In genomic region chr7:33904680-33905388, GRCh38 we compare ENCODE assay signal across 8 cellular contexts. TPM values are rescaled to one million over a fixed set of nuclear protein-coding genes. Genes with fewer than 3 reads are reported as not detected.
A peak's percentile ranks its signal among the peaks of the same experiment; 100 is the strongest.
DNase-seq lines count a peak whose midpoint lies in the region; ATAC-seq, FAIRE-seq and TF ChIP-seq lines count a peak whose summit lies in the region.

No MANE protein-coding gene starts in this region.

- ATAC-seq in A549 (peak; percentile 91 to 92), HG03039 (IDR thresholded peaks at IDR 0.05; ENCODE audit: unreplicated experiment) (no peak)

- no peak overlapping the region for H3K9ac ChIP-seq in mammary epithelial cell (ENCODE audit: insufficient read depth, low read length)

- H2AFZ ChIP-seq in mammary epithelial cell (ENCODE audit: low read depth, low read length), result peak overlapping the region; percentile 89

- no peaks in the 10 kb centered on the region for H3K9me3 ChIP-seq in A549
- no peaks in the 10 kb centered on the region for H3K9me3 ChIP-seq in mammary epithelial cell (replicated peaks; ENCODE audit: insufficient read depth, low read length)
- H3K9me3 ChIP-seq in small intestine (ENCODE audit: control insufficient read depth, low read depth), result no peaks in the 10 kb centered on the region

- no TSS peak for BruUV-seq in mammary epithelial cell (replicated peaks; lab: Mats Ljungman, UMichigan)

- intact Hi-C loops in mammary epithelial cell (cut with micrococcal nuclease), result no loop called here

- in situ Hi-C loops in mammary epithelial cell (cut with MboI; ENCODE audit: low sequenced_read_pairs in 2 of 2), result no loop called here

- dilution Hi-C loops in mammary epithelial cell (cut with HindIII; ENCODE audit: low sequenced_read_pairs), result no loop called here

- no peak for TF ChIP-seq EP300 in A549 (IDR thresholded peaks at IDR 0.05)

- H3K27ac ChIP-seq in A549 (peak overlapping the region; percentile 87 to 95), mammary epithelial cell (ENCODE audit: insufficient read depth, low read depth, low read length) (no peak overlapping the region), small intestine (ENCODE audit: low read depth in 1 of 2, low read length in 1 of 2) (peak overlapping the region in 1 of 2 donors; percentile 85)

- H3K79me2 ChIP-seq in mammary epithelial cell (ENCODE audit: insufficient read depth, low read length), result no peaks in the 10 kb centered on the region

- CTCF ChIA-PET in A549 (lab: Yijun Ruan, JAX) (interaction anchor here (0.6 to 4.2 kb wide), 22 partner anchors 10 to 719 kb away, joined by 3 to 41 read pairs (median 4); no protein-coding TSS in a partner anchor), mammary epithelial cell (lab: Charles Lee; ENCODE audit: low non-redundant PET) (interaction anchor here (0.6 to 0.7 kb wide), 2 partner anchors 96 to 184 kb away, joined by 3 read pairs; no protein-coding TSS in a partner anchor)

- H4K20me1 ChIP-seq in mammary epithelial cell (ENCODE audit: insufficient read depth, low read length), result no peaks in the 10 kb centered on the region

- peak; percentile 4 to 31; a peak in 1 of 5 replicates for TF ChIP-seq RAD21 in A549 (conservative IDR thresholded peaks at IDR 0.05 in 1 of 2, IDR thresholded peaks at IDR 0.05 in 1 of 2)

- peaks cover 34% of the 10 kb centered on the region for H3K4me1 ChIP-seq in A549
- peaks cover 13% of the 10 kb centered on the region for H3K4me1 ChIP-seq in mammary epithelial cell (ENCODE audit: insufficient read depth, low read length)
- H3K4me1 ChIP-seq in small intestine (ENCODE audit: control insufficient read depth in 2 of 2, insufficient read depth in 1 of 2, low read depth in 1 of 2, low read length in 1 of 2), result no peaks in the 10 kb centered on the region

- POLR2A ChIA-PET in A549 (lab: Yijun Ruan, JAX), result interaction anchor here (0.6 to 1.4 kb wide), 6 partner anchors 51 to 653 kb away, joined by 3 to 4 read pairs (median 3); no protein-coding TSS in a partner anchor

- 0% methylated on average over 14 of the region's 66 CpGs for WGBS in A549 (ENCODE audit: missing lambda C conversion rate)
- WGBS in mammary epithelial cell (ENCODE audit: low coverage, missing lambda C conversion rate), result 2% methylated on average over 13 of the region's 66 CpGs
- WGBS in small intestine, 3 donors, result 0 to 1% (median 1%) methylated on average over 47 to 64 of the region's 66 CpGs

- TF ChIP-seq CTCF in A549 (IDR thresholded peaks at IDR 0.05) (no peak; the same call in 2 of the 3 replicates), mammary epithelial cell (conservative IDR thresholded peaks at IDR 0.05 in 1 of 2, IDR thresholded peaks at IDR 0.05 in 1 of 2; ENCODE audit: extremely low read depth in 1 of 2, insufficient read depth in 1 of 2, low read depth in 1 of 2, low read length in 2 of 2) (no peak)

- peak overlapping the region; percentile 80 for H3K4me2 ChIP-seq in A549
- H3K4me2 ChIP-seq in mammary epithelial cell (ENCODE audit: insufficient read depth, low read depth, low read length), result peak overlapping the region; percentile 97

- no peaks in the 10 kb centered on the region for H3K36me3 ChIP-seq in mammary epithelial cell (ENCODE audit: insufficient read depth, low read length)
- no peaks in the 10 kb centered on the region for H3K36me3 ChIP-seq in small intestine (ENCODE audit: control insufficient read depth in 2 of 2, insufficient read depth in 2 of 2, low read length in 2 of 2)

- TF ChIP-seq POLR2A in A549 (IDR thresholded peaks at IDR 0.05; ENCODE audit: low read length) (peak; percentile 30; the same call in 1 of the 2 replicates), GM12892 (IDR thresholded peaks at IDR 0.05; ENCODE audit: low read depth, low read length) (no peak)

- FAIRE-seq in A549 (lab: Jason Lieb, UNC) (no peak), GM12892 (lab: Jason Lieb, UNC) (no peak), small intestine (lab: Jason Lieb, UNC) (no peak)

- DNase-seq in A549 (ENCODE audit: low read depth in 1 of 2, low spot score in 1 of 2) (peak; percentile 46 to 48), GM12892 (ENCODE audit: insufficient read length) (peak; percentile 14), NCI-H460 (ENCODE audit: extremely low read depth, low read depth) (peak; percentile 27), mammary epithelial cell (peak; percentile 40), iris pigment epithelial cell (ENCODE audit: low read depth) (peak; percentile 58), small intestine (no peak)
- no peak for DNase-seq in activated effector memory CD4-positive, alpha-beta T cell treated with Interleukin-2 at 50 U/mL for 16 hours

- peak overlapping the region; percentile 67 for H3K4me3 ChIP-seq in A549
- peak overlapping the region; percentile 39 to 58 (median 54) for H3K4me3 ChIP-seq in mammary epithelial cell (replicated peaks in 1 of 3; ENCODE audit: insufficient read depth in 1 of 3, low read depth in 2 of 3, low read length in 3 of 3)
- peak overlapping the region; percentile 39 to 57 for H3K4me3 ChIP-seq in small intestine (ENCODE audit: low read depth in 1 of 2, low read length in 2 of 2)

- H3K27me3 ChIP-seq in mammary epithelial cell (ENCODE audit: insufficient read depth, low read length), result peaks cover 10% of the 10 kb centered on the region
- H3K27me3 ChIP-seq in small intestine (ENCODE audit: control insufficient read depth in 2 of 2, insufficient read depth in 2 of 2, low read length in 2 of 2), result peaks cover 0 to 5% of the 10 kb centered on the region in 2 donors

TF ChIP-seq in A549, 52 proteins besides CTCF, POLR2A, EP300 and RAD21:
- TF ChIP-seq ATOH8 (CRISPR knock-in tag; IDR thresholded peaks at IDR 0.05; ENCODE audit: low read depth) (no peak), HDAC2 (IDR thresholded peaks at IDR 0.05) (peak; percentile 77; the same call in 1 of the 2 replicates), E2F6 (IDR thresholded peaks at IDR 0.05; ENCODE audit: borderline replicate concordance, low read depth) (0 out of 2 replicates have a peak, but pooled peaks have one; percentile 8), GATA3 (IDR thresholded peaks at IDR 0.05; ENCODE audit: borderline replicate concordance) (no peak), JUN (IDR thresholded peaks at IDR 0.05) (0 out of 5 replicates have a peak, but pooled peaks of 1 of the 2 experiments have one; percentile 23), CHD2 (IDR thresholded peaks at IDR 0.05; ENCODE audit: low read length, partially characterized antibody) (peak; percentile 54), NPAS2 (CRISPR knock-in tag; IDR thresholded peaks at IDR 0.05; ENCODE audit: borderline replicate concordance) (no peak)

RNA-seq across cellular contexts. Expression of gene BMPER, which starts 0.5 kb away (rescaled TPM):
- polyA plus RNA-seq in A549 (2011; rRNA removed) (5.0 and 5.6 TPM in 2 replicates), A549 (2017; fragmentation: RNase III; extraction: RNeasy Plus Mini Kit Qiagen cat#74134 plus additional on column Dnase treatment) (5.8 to 8.9 TPM (median 7.1 TPM) in 3 replicates), mammary epithelial cell (0.05 TPM), small intestine (1 to 10 TPM in 2 of 3 donors, not detected in 1; 1.1 to 1.2 TPM)
- polyA plus RNA-seq in A549 (2012; cell fraction: cytosol; rRNA removed), result 2.4 and 3.5 TPM in 2 replicates
- 7.4 and 8.2 TPM in 2 replicates for polyA plus RNA-seq in A549 (2012; cell fraction: nucleus; rRNA removed)
- 5.5 and 8.0 TPM in 2 replicates for polyA minus RNA-seq in A549 (2011; rRNA and poly(A)+ RNA removed)
- polyA plus RNA-seq in GM12892 (2012; ENCODE audit: missing spikeins), result not detected
- total RNA-seq in NCI-H460 (2014; rRNA removed; shearing (Covaris generic)), result 3.0 and 3.5 TPM in 2 replicates
- 0.39 and 1.8 TPM in 2 replicates for polyA plus RNA-seq in NCI-H460 (2014; cell fraction: nucleus; rRNA removed)
- under 1 TPM in 1 of 2 donors, not detected in 1; 0.17 TPM for total RNA-seq in mammary epithelial cell
- not detected for polyA minus RNA-seq in mammary epithelial cell

Comparison
In these comparisons a context has a peak if more than half of its experiments do, and no peak if none do; other contexts are left out.
1. DNase-seq: peak in A549 (2 of 2), GM12892 (single experiment), NCI-H460 (single experiment), mammary epithelial cell (single experiment) and iris pigment epithelial cell (single experiment); none in small intestine (single experiment) and activated effector memory CD4-positive, alpha-beta T cell treated with Interleukin-2 at 50 U/mL for 16 hours (single experiment).
2. Peak in every context shown above with its lines, with median percentiles within 50 percentile points of each other: H3K4me3 ChIP-seq.